ENCODE assay signal across 8 cellular contexts in the genomic region with DNA sequence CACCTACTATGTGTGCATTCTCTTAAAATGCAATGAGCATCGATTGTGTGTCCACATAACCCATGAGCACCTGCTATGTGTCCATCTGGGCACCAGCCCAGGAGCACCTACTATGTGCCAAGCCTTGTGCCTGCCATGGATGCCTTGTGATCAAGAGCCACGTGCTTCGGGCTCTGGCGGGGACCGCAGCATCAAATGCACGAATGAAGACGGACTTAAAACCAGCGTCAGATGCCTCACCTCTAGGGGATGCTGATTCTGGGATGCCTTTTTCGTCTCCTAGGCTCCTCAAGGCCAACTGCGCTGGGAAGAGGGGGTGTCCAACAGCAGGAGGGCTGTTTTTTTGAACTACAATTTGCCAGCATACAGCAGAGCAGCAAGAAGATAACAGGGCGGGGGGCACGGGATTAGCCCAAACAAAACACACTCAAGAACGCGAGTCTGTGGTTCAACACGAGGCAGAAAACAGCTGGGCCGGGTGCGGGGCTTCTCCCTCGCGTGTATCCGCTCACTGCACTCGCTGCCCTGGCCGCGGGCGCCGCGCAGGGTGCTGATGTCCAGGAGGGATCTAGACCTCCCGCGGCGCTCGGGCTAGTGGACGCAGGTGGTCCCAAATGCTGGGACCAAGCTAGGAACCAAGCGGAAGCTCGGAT. TPM values are rescaled to one million over a fixed set of nuclear protein-coding genes. Genes with fewer than 3 reads are reported as not detected.
DNase-seq lines count a peak whose midpoint lies in the region; ATAC-seq and TF ChIP-seq lines count a peak whose summit lies in the region.

No MANE protein-coding gene starts in this region.

- no peaks in the 10 kb centered on the region for H3K9me3 ChIP-seq in trophoblast cell (ENCODE audit: insufficient read depth, low read depth, low read length)

- peak overlapping the region; percentile 81 for H4K91ac ChIP-seq in trophoblast cell (ENCODE audit: low read depth, low read length)

- H4K8ac ChIP-seq in trophoblast cell (ENCODE audit: low read depth, low read length): peak overlapping the region; percentile 83

- H3K27me3 ChIP-seq in trophoblast cell (ENCODE audit: insufficient read depth, low read length): no peaks in the 10 kb centered on the region

- peaks cover 15% of the 10 kb centered on the region for H3K79me2 ChIP-seq in trophoblast cell (ENCODE audit: control insufficient read depth, insufficient read depth, low read length, poor library complexity)

- H3K18ac ChIP-seq in trophoblast cell (ENCODE audit: low read length): peak overlapping the region; percentile 80

- no peaks in the 10 kb centered on the region for H3K9me3 Mint-ChIP-seq in Calu3 (ENCODE audit: low read depth, unreplicated experiment)
- H3K9me3 Mint-ChIP-seq in IgD-negative memory B cell: no peaks in the 10 kb centered on the region
- no peaks in the 10 kb centered on the region for H3K9me3 Mint-ChIP-seq in activated CD4-positive, alpha-beta T cell treated with anti-CD3 and anti-CD28 coated beads, Interleukin-2, amount 10 ng/mL, durations not matched to agents 7 days and 5 days

- H3K4me3 ChIP-seq in fibroblast of pulmonary artery (replicated peaks; ENCODE audit: low read depth, low read length) (peak overlapping the region; percentile 57), trophoblast cell (ENCODE audit: low read depth, low read length) (peak overlapping the region; percentile 70)

- H3K27ac Mint-ChIP-seq in Calu3 (ENCODE audit: unreplicated experiment): peak overlapping the region; percentile 63
- peak overlapping the region in 2 of 3 donors; percentile 1 to 86 for H3K27ac Mint-ChIP-seq in IgD-negative memory B cell
- H3K27ac Mint-ChIP-seq in activated CD4-positive, alpha-beta T cell treated with anti-CD3 and anti-CD28 coated beads, Interleukin-2, amount 10 ng/mL, durations not matched to agents 7 days and 5 days: peak overlapping the region; percentile 78

- intact Hi-C loops in Calu3 (cut with micrococcal nuclease; ENCODE audit: unreplicated experiment): no loop called here

- H3K27ac ChIP-seq in trophoblast cell (ENCODE audit: low read depth, low read length): no peak overlapping the region

- peaks cover 0 to 2% of the 10 kb centered on the region in 2 experiments for H3K36me3 ChIP-seq in trophoblast cell (ENCODE audit: control insufficient read depth in 1 of 2, insufficient read depth in 2 of 2, low read length in 2 of 2)

- peaks cover 26 to 37% of the 10 kb centered on the region in 2 experiments for H3K4me1 ChIP-seq in trophoblast cell (ENCODE audit: control insufficient read depth in 1 of 2, insufficient read depth in 2 of 2, low read length in 2 of 2)

- H2BK5ac ChIP-seq in trophoblast cell (ENCODE audit: low read depth, low read length, poor library complexity): peak overlapping the region; percentile 63

- peak; percentile 47 for DNase-seq in Calu3
- DNase-seq in activated CD4-positive, alpha-beta T cell treated with anti-CD3 and anti-CD28 coated beads, Interleukin-2, amount 10 ng/mL, durations not matched to agents 7 days and 5 days: no peak
- DNase-seq in fibroblast of pulmonary artery (ENCODE audit: low read depth): peak; percentile 52
- DNase-seq in trophoblast cell: peak; percentile 36 to 58
- DNase-seq in ureter (ENCODE audit: low spot score): no peak

- peak overlapping the region; percentile 67 for H3K4me2 ChIP-seq in trophoblast cell (ENCODE audit: low read length)

- H4K12ac ChIP-seq in trophoblast cell (ENCODE audit: low read depth, low read length): peak overlapping the region; percentile 58

- no CpG with 5 or more reads among the region's 33 CpGs for WGBS in trophoblast cell (ENCODE audit: extremely low coverage, insufficient coverage, insufficient read length)

- ATAC-seq in GM18867 (IDR thresholded peaks at IDR 0.05; ENCODE audit: unreplicated experiment) (no peak), GM19035 (IDR thresholded peaks at IDR 0.05; ENCODE audit: unreplicated experiment) (no peak)

- H2AK5ac ChIP-seq in trophoblast cell (ENCODE audit: low read length): peak overlapping the region; percentile 58

- H3K4ac ChIP-seq in trophoblast cell (ENCODE audit: low read depth, low read length): peak overlapping the region; percentile 53

- H3K27me3 Mint-ChIP-seq in Calu3 (ENCODE audit: unreplicated experiment) (no peaks in the 10 kb centered on the region), IgD-negative memory B cell (peaks cover 15% of the 10 kb centered on the region)
- H3K27me3 Mint-ChIP-seq in activated CD4-positive, alpha-beta T cell treated with anti-CD3 and anti-CD28 coated beads, Interleukin-2, amount 10 ng/mL, durations not matched to agents 7 days and 5 days: peaks cover 18% of the 10 kb centered on the region

- no peak for TF ChIP-seq CTCF in Calu3 (IDR thresholded peaks at IDR 0.05; ENCODE audit: unreplicated experiment)
- TF ChIP-seq CTCF in fibroblast of pulmonary artery (IDR thresholded peaks at IDR 0.05; ENCODE audit: low read length, missing control alignments): no peak

- peak overlapping the region; percentile 85 for H2AFZ ChIP-seq in trophoblast cell (ENCODE audit: insufficient read depth, low read length, poor library complexity)

- H3K4me3 Mint-ChIP-seq in Calu3 (ENCODE audit: low read depth, unreplicated experiment) (peak overlapping the region; percentile 64), IgD-negative memory B cell (peak overlapping the region; percentile 76 to 94 (median 76))
- H3K4me3 Mint-ChIP-seq in activated CD4-positive, alpha-beta T cell treated with anti-CD3 and anti-CD28 coated beads, Interleukin-2, amount 10 ng/mL, durations not matched to agents 7 days and 5 days: peak overlapping the region; percentile 69

- peak overlapping the region; percentile 91 for H2BK120ac ChIP-seq in trophoblast cell (ENCODE audit: insufficient read depth, low read length, poor library complexity)

- H3K23ac ChIP-seq in trophoblast cell (ENCODE audit: low read length): no peak overlapping the region

- BruUV-seq in Calu3 (replicated peaks; lab: Mats Ljungman, UMichigan): no TSS peak

- CTCF ChIA-PET in Calu3 (lab: Charles Lee): interaction anchor here (0.6 to 2.0 kb wide), 4 partner anchors 13 to 261 kb away, joined by 3 to 9 read pairs (median 6); no protein-coding TSS in a partner anchor
- CTCF ChIA-PET in activated CD4-positive, alpha-beta T cell treated with anti-CD3 and anti-CD28 coated beads, Interleukin-2, amount 10 ng/mL, durations not matched to agents 7 days and 5 days (lab: Charles Lee): interaction anchor here (1.6 kb wide), 1 partner anchor 26 kb away, joined by 4 read pairs; no protein-coding TSS in a partner anchor

- peaks cover 43% of the 10 kb centered on the region for H3K36me3 Mint-ChIP-seq in Calu3 (ENCODE audit: insufficient read depth, unreplicated experiment)
- no peaks in the 10 kb centered on the region for H3K36me3 Mint-ChIP-seq in IgD-negative memory B cell
- H3K36me3 Mint-ChIP-seq in activated CD4-positive, alpha-beta T cell treated with anti-CD3 and anti-CD28 coated beads, Interleukin-2, amount 10 ng/mL, durations not matched to agents 7 days and 5 days (ENCODE audit: low read depth): peaks cover 2% of the 10 kb centered on the region

- no peak overlapping the region for H3K9ac ChIP-seq in trophoblast cell (ENCODE audit: low read length)

- peak overlapping the region; percentile 93 for H3K14ac ChIP-seq in trophoblast cell (ENCODE audit: low read length)

- peaks cover 15% of the 10 kb centered on the region for H3K79me1 ChIP-seq in trophoblast cell (ENCODE audit: low read length)

- peak overlapping the region; percentile 87 for H2BK12ac ChIP-seq in trophoblast cell (ENCODE audit: low read length)

- POLR2A ChIA-PET in activated CD4-positive, alpha-beta T cell treated with anti-CD3 and anti-CD28 coated beads, Interleukin-2, amount 10 ng/mL, durations not matched to agents 7 days and 5 days (lab: Charles Lee): no interaction called here

- H3K4me1 Mint-ChIP-seq in Calu3 (ENCODE audit: low read depth, unreplicated experiment) (peaks cover 32% of the 10 kb centered on the region), IgD-negative memory B cell (peaks cover 10 to 22% (median 12%) of the 10 kb centered on the region in 3 donors)
- peaks cover 20% of the 10 kb centered on the region for H3K4me1 Mint-ChIP-seq in activated CD4-positive, alpha-beta T cell treated with anti-CD3 and anti-CD28 coated beads, Interleukin-2, amount 10 ng/mL, durations not matched to agents 7 days and 5 days

RNA-seq across cellular contexts. Expression of a gene that starts 1.2 kb away (rescaled TPM):
- total RNA-seq in Calu3 (2022): 22.1 and 24.5 TPM in 2 replicates
- not detected for polyA plus RNA-seq in IgD-negative memory B cell
- under 1 TPM; 0.12 to 0.17 TPM for total RNA-seq in activated CD4-positive, alpha-beta T cell treated with anti-CD3 and anti-CD28 coated beads, Interleukin-2, amount 10 ng/mL, durations not matched to agents 7 days and 5 days
- polyA plus RNA-seq in trophoblast cell (2013): 22.5 and 23.2 TPM in 2 replicates
- total RNA-seq in ureter: 11.7 TPM

RNA-seq across cellular contexts. Expression of a gene that starts 36.5 kb away (rescaled TPM):
- total RNA-seq in Calu3 (2022) (72.7 and 85.3 TPM in 2 replicates), ureter (58.6 TPM)
- 40.4 TPM for polyA plus RNA-seq in IgD-negative memory B cell
- 10 to 100 TPM; 35.1 to 39.3 TPM for total RNA-seq in activated CD4-positive, alpha-beta T cell treated with anti-CD3 and anti-CD28 coated beads, Interleukin-2, amount 10 ng/mL, durations not matched to agents 7 days and 5 days
- polyA plus RNA-seq in trophoblast cell (2013): 40.6 and 45.5 TPM in 2 replicates

RNA-seq across cellular contexts. Expression of a gene that starts 41.8 kb away (rescaled TPM):
- total RNA-seq in Calu3 (2022) (31.4 and 31.9 TPM in 2 replicates), ureter (18.1 TPM)
- polyA plus RNA-seq in IgD-negative memory B cell: 1.2 TPM
- total RNA-seq in activated CD4-positive, alpha-beta T cell treated with anti-CD3 and anti-CD28 coated beads, Interleukin-2, amount 10 ng/mL, durations not matched to agents 7 days and 5 days: 10 to 100 TPM; 19.3 to 19.7 TPM
- polyA plus RNA-seq in trophoblast cell (2013): 4.5 and 4.6 TPM in 2 replicates

RNA-seq across cellular contexts. Expression of a gene that starts 57.0 kb away (rescaled TPM):
- 18.1 and 22.4 TPM in 2 replicates for total RNA-seq in Calu3 (2022)
- 0.45 TPM for polyA plus RNA-seq in IgD-negative memory B cell
- total RNA-seq in activated CD4-positive, alpha-beta T cell treated with anti-CD3 and anti-CD28 coated beads, Interleukin-2, amount 10 ng/mL, durations not matched to agents 7 days and 5 days: not detected
- polyA plus RNA-seq in trophoblast cell (2013): 17.6 and 18.2 TPM in 2 replicates
- 13.4 TPM for total RNA-seq in ureter

Comparison
In these comparisons a context has a peak if more than half of its experiments do, and no peak if none do; other contexts are left out.
1. DNase-seq: peak in Calu3 (single experiment), fibroblast of pulmonary artery (single experiment) and trophoblast cell (2 of 2); none in activated CD4-positive, alpha-beta T cell treated with anti-CD3 and anti-CD28 coated beads, Interleukin-2, amount 10 ng/mL, durations not matched to agents 7 days and 5 days (single experiment) and ureter (single experiment).
2. RNA of a gene that starts 1.2 kb away (total RNA-seq): 22.1 to 24.5 TPM in Calu3 and 11.7 TPM in ureter (single experiment); 0.12 to 0.17 TPM in activated CD4-positive, alpha-beta T cell treated with anti-CD3 and anti-CD28 coated beads, Interleukin-2, amount 10 ng/mL, durations not matched to agents 7 days and 5 days; every median in the first group is over 10 times any median in the second.
3. Peak in every context shown above with its lines, with median percentiles within 50 percentile points of each other: H3K27ac Mint-ChIP-seq and H3K4me3 Mint-ChIP-seq.